In genomic region chr22:17656870-17657269, GRCh38 we compare ENCODE assay signal across 6 cellular contexts. TPM values are rescaled to one million over a fixed set of nuclear protein-coding genes. Genes with fewer than 3 reads are reported as not detected.
DNase-seq lines count a peak whose midpoint lies in the region; ATAC-seq, FAIRE-seq and TF ChIP-seq lines count a peak whose summit lies in the region.
"Not testable (repeated sequence)": the region's sequence is repeated elsewhere in the genome, so short reads cannot be mapped to it uniquely, and the experiment has no call there.

No MANE protein-coding gene starts in this region.

- intact Hi-C loops in A673 (cut with micrococcal nuclease; ENCODE audit: unreplicated experiment); HCT116 (cut with micrococcal nuclease); Panc1 (cut with micrococcal nuclease; ENCODE audit: unreplicated experiment); GM12878 (cut with micrococcal nuclease; ENCODE audit: unreplicated experiment); mammary epithelial cell (cut with micrococcal nuclease): not testable (repeated sequence)

- not testable (repeated sequence) for ATAC-seq in HCT116, Panc1, GM12878

- POLR2A ChIA-PET in A673 (lab: Charles Lee; ENCODE audit: low non-redundant PET); HCT116 (lab: Charles Lee); Panc1 (lab: Charles Lee): not testable (repeated sequence)
- POLR2A ChIA-PET in GM12878 (lab: Charles Lee), result interaction anchor here (0.6 kb wide), 1 partner anchor 437 kb away, joined by 8 read pairs; no protein-coding TSS in a partner anchor

- H3K79me2 ChIP-seq in HCT116 (ENCODE audit: insufficient read depth, low read length); GM12878 (ENCODE audit: control insufficient read depth, insufficient read depth, low read length): not testable (repeated sequence)
- peaks cover 14% of the 10 kb centered on the region for H3K79me2 ChIP-seq in mammary epithelial cell (ENCODE audit: insufficient read depth, low read length)

- RAD21 ChIA-PET in HCT116 (lab: Charles Lee; ENCODE audit: low non-redundant PET in 1 of 2, low total read pairs in 2 of 2, uncharacterized antibody in 2 of 2, unreplicated experiment in 2 of 2); GM12878 (lab: Charles Lee; ENCODE audit: unreplicated experiment): not testable (repeated sequence)

- H3K9me3 ChIP-seq in A673 (ENCODE audit: low read depth, low read length, poor library complexity, severe bottlenecking); HCT116 (ENCODE audit: control insufficient read depth in 1 of 2, insufficient read depth in 1 of 2, low read depth in 1 of 2, low read length in 2 of 2); Panc1 (ENCODE audit: control insufficient read depth, insufficient read depth, low read depth, low read length); GM12878 (replicated peaks; ENCODE audit: control insufficient read depth, insufficient read depth, low read length); mammary epithelial cell (replicated peaks; ENCODE audit: insufficient read depth, low read length); neutrophil: not testable (repeated sequence)

- H3K27ac ChIP-seq in A673 (ENCODE audit: low read depth, low read length, poor library complexity, severe bottlenecking); HCT116 (ENCODE audit: low read depth, low read length); Panc1 (ENCODE audit: low read length); GM12878 (ENCODE audit: control insufficient read depth, insufficient read depth); mammary epithelial cell (ENCODE audit: insufficient read depth, low read depth, low read length): not testable (repeated sequence)
- peak overlapping the region; percentile 44 for H3K27ac ChIP-seq in neutrophil

- SMC1A ChIA-PET in GM12878 (lab: Charles Lee; ENCODE audit: uncharacterized antibody, unreplicated experiment), result not testable (repeated sequence)

- not testable (repeated sequence) for H3K4me1 ChIP-seq in A673 (ENCODE audit: insufficient read depth, low read length, poor library complexity, severe bottlenecking); HCT116 (ENCODE audit: control insufficient read depth in 1 of 2, insufficient read depth in 2 of 2, low read length in 2 of 2); Panc1 (ENCODE audit: control insufficient read depth, insufficient read depth, low read length); GM12878 (ENCODE audit: control insufficient read depth, insufficient read depth, low read length); mammary epithelial cell (ENCODE audit: insufficient read depth, low read length)
- peaks cover 20 to 23% of the 10 kb centered on the region in 2 experiments for H3K4me1 ChIP-seq in neutrophil (ENCODE audit: control insufficient read depth in 1 of 2, insufficient read depth in 1 of 2, low read depth in 1 of 2, low read length in 1 of 2)

- not testable (repeated sequence) for TF ChIP-seq CTCF in A673 (conservative IDR thresholded peaks at IDR 0.05; ENCODE audit: low read depth, low read length); HCT116 (IDR thresholded peaks at IDR 0.05 in 2 of 3, conservative IDR thresholded peaks at IDR 0.05 in 1 of 3; ENCODE audit: borderline replicate concordance in 1 of 3, insufficient read depth in 1 of 3, low read depth in 2 of 3, low read length in 2 of 3); Panc1 (IDR thresholded peaks at IDR 0.05); GM12878 (IDR thresholded peaks at IDR 0.05 in 2 of 3, conservative IDR thresholded peaks at IDR 0.05 in 1 of 3; ENCODE audit: control insufficient read depth in 2 of 3, extremely low read depth in 1 of 3, insufficient read depth in 1 of 3, low read depth in 3 of 3, low read length in 3 of 3); mammary epithelial cell (conservative IDR thresholded peaks at IDR 0.05 in 1 of 2, IDR thresholded peaks at IDR 0.05 in 1 of 2; ENCODE audit: extremely low read depth in 1 of 2, insufficient read depth in 1 of 2, low read depth in 1 of 2, low read length in 2 of 2); neutrophil (IDR thresholded peaks at IDR 0.05)

- H3K36me3 ChIP-seq in A673 (ENCODE audit: insufficient read depth, low read length, poor library complexity, severe bottlenecking); HCT116 (ENCODE audit: control insufficient read depth in 1 of 2, insufficient read depth in 2 of 2, low read length in 2 of 2); Panc1 (ENCODE audit: control insufficient read depth, insufficient read depth, low read length); GM12878 (ENCODE audit: control insufficient read depth in 2 of 2, insufficient read depth in 2 of 2, low read length in 1 of 2); mammary epithelial cell (ENCODE audit: insufficient read depth, low read length): not testable (repeated sequence)
- H3K36me3 ChIP-seq in neutrophil, result peaks cover 12% of the 10 kb centered on the region

- in situ Hi-C loops in Panc1 (cut with HindIII; ENCODE audit: low pct_unique_long_range_greater_than_20kb, low sequenced_read_pairs); GM12878 (cut with MboI); mammary epithelial cell (cut with MboI; ENCODE audit: low sequenced_read_pairs in 2 of 2): not testable (repeated sequence)

- FAIRE-seq in GM12878 (lab: Jason Lieb, UNC), result not testable (repeated sequence)

- H3K4me2 ChIP-seq in HCT116 (ENCODE audit: low read length); GM12878 (ENCODE audit: control insufficient read depth, insufficient read depth); mammary epithelial cell (ENCODE audit: insufficient read depth, low read depth, low read length): not testable (repeated sequence)

- TF ChIP-seq EP300 in GM12878 (IDR thresholded peaks at IDR 0.05; ENCODE audit: borderline replicate concordance in 1 of 2, control insufficient read depth in 1 of 2, low read depth in 2 of 2, low read length in 2 of 2), result not testable (repeated sequence)

- TF ChIP-seq POLR2A in HCT116 (IDR thresholded peaks at IDR 0.05; ENCODE audit: borderline replicate concordance, extremely low read depth, insufficient read depth, insufficient read length); GM12878 (IDR thresholded peaks at IDR 0.05; ENCODE audit: low read depth, low read length): not testable (repeated sequence)

- not testable (repeated sequence) for H3K27me3 ChIP-seq in A673 (replicated peaks; ENCODE audit: insufficient read depth, low read depth, low read length, poor library complexity); HCT116 (ENCODE audit: insufficient read depth, low read length); Panc1 (ENCODE audit: control insufficient read depth, insufficient read depth, low read length); GM12878 (replicated peaks in 1 of 2; ENCODE audit: control insufficient read depth in 2 of 2, insufficient read depth in 2 of 2, low read length in 1 of 2); mammary epithelial cell (ENCODE audit: insufficient read depth, low read length); neutrophil

- H3K9ac ChIP-seq in HCT116 (ENCODE audit: low read length); GM12878 (ENCODE audit: control insufficient read depth, insufficient read depth, low read length); mammary epithelial cell (ENCODE audit: insufficient read depth, low read length): not testable (repeated sequence)

- DNase-seq in A673 (ENCODE audit: low spot score); HCT116 (ENCODE audit: low read depth, low spot score); Panc1 (ENCODE audit: low read depth, low spot score); GM12878 (ENCODE audit: low read depth, low spot score); mammary epithelial cell: not testable (repeated sequence)

- CTCF ChIA-PET in A673 (lab: Charles Lee); HCT116 (lab: Charles Lee); Panc1 (lab: Charles Lee); GM12878 (lab: Yijun Ruan, JAX); mammary epithelial cell (lab: Charles Lee; ENCODE audit: low non-redundant PET): not testable (repeated sequence)

- dilution Hi-C loops in mammary epithelial cell (cut with HindIII; ENCODE audit: low sequenced_read_pairs), result not testable (repeated sequence)

- not testable (repeated sequence) for H2AFZ ChIP-seq in HCT116 (ENCODE audit: low read depth, low read length, poor library complexity, severe bottlenecking); GM12878 (ENCODE audit: control insufficient read depth, low read depth, low read length); mammary epithelial cell (ENCODE audit: low read depth, low read length)

- WGBS in GM12878 (ENCODE audit: insufficient coverage, insufficient replicate concordance, low lambda C conversion rate, missing lambda C conversion rate), result over 99% methylated on average over 10 of the region's 10 CpGs
- WGBS in mammary epithelial cell (ENCODE audit: low coverage, missing lambda C conversion rate), result 97% methylated on average over 10 of the region's 10 CpGs

- not testable (repeated sequence) for H3K9me2 ChIP-seq in HCT116 (ENCODE audit: insufficient read depth)

- TF ChIP-seq RAD21 in HCT116 (IDR thresholded peaks at IDR 0.05; ENCODE audit: low read depth); GM12878 (IDR thresholded peaks at IDR 0.05; ENCODE audit: insufficient read depth, low read depth, low read length): not testable (repeated sequence)

- BruUV-seq in A673 (replicated peaks; lab: Mats Ljungman, UMichigan) (TSS peak; percentile 48), HCT116 (replicated peaks; lab: Mats Ljungman, UMichigan) (TSS peak; percentile 41), Panc1 (replicated peaks; lab: Mats Ljungman, UMichigan) (TSS peak; percentile 58), GM12878 (replicated peaks; lab: Mats Ljungman, UMichigan) (TSS peak; percentile 70), mammary epithelial cell (replicated peaks; lab: Mats Ljungman, UMichigan) (TSS peak; percentile 15)

- not testable (repeated sequence) for H3K4me3 ChIP-seq in A673 (ENCODE audit: low read depth, low read length, poor library complexity, severe bottlenecking); HCT116 (replicated peaks in 1 of 2; ENCODE audit: low read depth in 1 of 2, low read length in 2 of 2); Panc1 (ENCODE audit: low read depth in 2 of 2, low read length in 2 of 2); GM12878; mammary epithelial cell (replicated peaks in 1 of 3; ENCODE audit: insufficient read depth in 1 of 3, low read depth in 2 of 3, low read length in 3 of 3); neutrophil (ENCODE audit: low read depth in 1 of 2, low read length in 1 of 2)

- not testable (repeated sequence) for H4K20me1 ChIP-seq in HCT116 (ENCODE audit: insufficient read depth); GM12878 (ENCODE audit: control insufficient read depth, insufficient read depth); mammary epithelial cell (ENCODE audit: insufficient read depth, low read length)

RNA-seq across cellular contexts. Expression of gene BCL2L13, which starts 18.3 kb away (rescaled TPM):
- 48.8 and 52.9 TPM in 2 replicates for total RNA-seq in A673 (2021)
- total RNA-seq in HCT116 (2021; ENCODE audit: unreplicated experiment), result 38.6 TPM
- polyA plus RNA-seq in HCT116 (2012), result 27.0 and 29.0 TPM in 2 replicates
- total RNA-seq in Panc1 (2021; ENCODE audit: unreplicated experiment), result 44.0 TPM
- 25.7 TPM for polyA plus RNA-seq in Panc1 (2012; ENCODE audit: insufficient read length)
- 35.3 and 40.1 TPM in 2 replicates for total RNA-seq in GM12878 (2013; cell fraction: nucleolus; rRNA removed)
- 28.7 and 36.3 TPM in 2 replicates for total RNA-seq in GM12878 (2014; rRNA removed)
- 28.5 and 28.6 TPM in 2 replicates for total RNA-seq in GM12878 (2014; rRNA removed; fragmentation: Illumina TruSeq; extraction: Trizol)
- 28.4 and 30.4 TPM in 2 replicates for total RNA-seq in GM12878 (2021)
- 13.4 TPM for polyA plus RNA-seq in GM12878 (2011; ENCODE audit: low read depth)
- polyA plus RNA-seq in GM12878 (2011; rRNA removed), result 18.9 and 20.8 TPM in 2 replicates
- 17.5 and 19.3 TPM in 2 replicates for polyA plus RNA-seq in GM12878 (2011; cell fraction: cytosol; rRNA removed)
- 8.8 and 11.1 TPM in 2 replicates for polyA plus RNA-seq in GM12878 (2011; cell fraction: nucleus; rRNA removed)
- 19.2 and 23.6 TPM in 2 replicates for polyA plus RNA-seq in GM12878 (2012)
- polyA plus RNA-seq in GM12878 (2014; fragmentation: Illumina TruSeq; extraction: Trizol), result 29.5 and 30.6 TPM in 2 replicates
- 10 to 100 TPM; 18.6 to 19.1 TPM for polyA plus RNA-seq in GM12878 (2014; fragmentation: Nextera tagmentation; extraction: Ambion mirVana)
- 20.3 and 21.9 TPM in 2 replicates for polyA plus RNA-seq in GM12878 (2014; rRNA removed)
- 10 to 100 TPM; 28.0 to 28.6 TPM for polyA plus RNA-seq in GM12878 (2016; fragmentation: Nextera tagmentation; extraction: Ambion mirVana)
- polyA minus RNA-seq in GM12878 (2011; rRNA and poly(A)+ RNA removed), result 25.3 and 31.3 TPM in 2 replicates
- polyA minus RNA-seq in GM12878 (2011; cell fraction: cytosol; rRNA and poly(A)+ RNA removed), result 7.9 and 9.7 TPM in 2 replicates
- 4.7 and 7.3 TPM in 2 replicates for polyA minus RNA-seq in GM12878 (2011; cell fraction: nucleus; rRNA and poly(A)+ RNA removed)
- 10 to 100 TPM; 62.5 to 67.5 TPM for total RNA-seq in mammary epithelial cell
- polyA plus RNA-seq in mammary epithelial cell, result 43.9 TPM
- polyA minus RNA-seq in mammary epithelial cell, result 65.8 TPM

RNA-seq across cellular contexts. Expression of gene ATP6V1E1, which starts 28.3 kb away (rescaled TPM):
- 105 and 121 TPM in 2 replicates for total RNA-seq in A673 (2021)
- 107 TPM for total RNA-seq in HCT116 (2021; ENCODE audit: unreplicated experiment)
- polyA plus RNA-seq in HCT116 (2012), result 85.3 and 106 TPM in 2 replicates
- 136 TPM for total RNA-seq in Panc1 (2021; ENCODE audit: unreplicated experiment)
- polyA plus RNA-seq in Panc1 (2012; ENCODE audit: insufficient read length), result 110 TPM
- total RNA-seq in GM12878 (2013; cell fraction: nucleolus; rRNA removed), result 59.6 and 63.6 TPM in 2 replicates
- total RNA-seq in GM12878 (2014; rRNA removed), result 82.4 and 89.0 TPM in 2 replicates
- total RNA-seq in GM12878 (2014; rRNA removed; fragmentation: Illumina TruSeq; extraction: Trizol), result 84.9 and 87.2 TPM in 2 replicates
- total RNA-seq in GM12878 (2021), result 66.7 and 74.6 TPM in 2 replicates
- polyA plus RNA-seq in GM12878 (2011; ENCODE audit: low read depth), result 74.0 TPM
- polyA plus RNA-seq in GM12878 (2011; rRNA removed), result 117 and 138 TPM in 2 replicates
- 76.1 and 86.4 TPM in 2 replicates for polyA plus RNA-seq in GM12878 (2011; cell fraction: cytosol; rRNA removed)
- 37.0 and 42.9 TPM in 2 replicates for polyA plus RNA-seq in GM12878 (2011; cell fraction: nucleus; rRNA removed)
- polyA plus RNA-seq in GM12878 (2012), result 70.1 and 82.3 TPM in 2 replicates
- 128 and 152 TPM in 2 replicates for polyA plus RNA-seq in GM12878 (2014; fragmentation: Illumina TruSeq; extraction: Trizol)
- 100 to 1,000 TPM in 1 of 2 experiments, 10 to 100 TPM in 1; 90.9 to 115 TPM for polyA plus RNA-seq in GM12878 (2014; fragmentation: Nextera tagmentation; extraction: Ambion mirVana)
- 81.0 and 105 TPM in 2 replicates for polyA plus RNA-seq in GM12878 (2014; rRNA removed)
- polyA plus RNA-seq in GM12878 (2016; fragmentation: Nextera tagmentation; extraction: Ambion mirVana), result 10 to 100 TPM; 80.9 to 83.3 TPM
- polyA minus RNA-seq in GM12878 (2011; rRNA and poly(A)+ RNA removed), result 74.5 and 76.3 TPM in 2 replicates
- 17.1 and 25.6 TPM in 2 replicates for polyA minus RNA-seq in GM12878 (2011; cell fraction: cytosol; rRNA and poly(A)+ RNA removed)
- 13.3 and 19.2 TPM in 2 replicates for polyA minus RNA-seq in GM12878 (2011; cell fraction: nucleus; rRNA and poly(A)+ RNA removed)
- total RNA-seq in mammary epithelial cell, result 100 to 1,000 TPM; 118 to 148 TPM
- polyA plus RNA-seq in mammary epithelial cell, result 149 TPM
- polyA minus RNA-seq in mammary epithelial cell, result 91.8 TPM
